In the genomic region with DNA sequence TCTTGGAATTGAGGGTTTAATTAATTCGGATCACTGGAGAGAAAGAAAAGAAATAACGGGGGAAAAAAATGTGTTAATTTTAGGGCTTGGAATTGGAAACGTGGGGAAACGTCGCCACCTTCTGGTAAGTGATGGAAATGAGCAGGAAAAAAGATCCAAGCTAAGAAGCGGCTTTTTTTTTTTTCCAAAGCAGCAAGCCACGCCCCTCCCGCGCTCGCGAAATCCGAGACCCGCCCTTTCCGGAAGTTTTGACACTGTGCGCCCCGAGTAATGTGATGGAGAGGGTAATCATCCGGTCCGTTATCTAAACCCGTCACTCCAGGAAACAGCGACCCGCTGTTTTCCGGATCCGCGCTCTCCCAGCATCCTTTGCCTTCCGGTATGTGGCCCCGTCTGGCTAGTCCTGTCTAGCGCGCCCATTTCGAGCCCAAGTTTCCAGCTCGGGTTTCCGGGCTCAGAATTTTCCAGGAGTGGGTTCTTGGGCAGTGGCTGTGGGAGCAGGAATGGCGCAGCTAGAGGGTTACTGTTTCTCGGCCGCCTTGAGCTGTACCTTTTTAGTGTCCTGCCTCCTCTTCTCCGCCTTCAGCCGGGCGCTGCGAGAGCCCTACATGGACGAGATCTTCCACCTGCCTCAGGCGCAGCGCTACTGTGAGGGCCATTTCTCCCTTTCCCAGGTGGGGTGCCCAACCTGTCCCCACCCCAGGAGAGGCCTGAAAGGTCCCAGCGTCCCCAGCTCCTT, we compare ENCODE assay signal across 8 cellular contexts. TPM values are rescaled to one million over a fixed set of nuclear protein-coding genes. Genes with fewer than 3 reads are reported as not detected.
A peak's percentile ranks its signal among the peaks of the same experiment; 100 is the strongest.
DNase-seq lines count a peak whose midpoint lies in the region; ATAC-seq, FAIRE-seq and TF ChIP-seq lines count a peak whose summit lies in the region.

ALG10B (plus strand) TSS at position 384 of the 739 bp plus-strand sequence; CDS start at position 504, 120 bp downstream.

- ATAC-seq in GM18907 (IDR thresholded peaks at IDR 0.05; ENCODE audit: unreplicated experiment) (peak; percentile 100), HG03159 (IDR thresholded peaks at IDR 0.05; ENCODE audit: unreplicated experiment) (peak; percentile 100)
- peak; percentile 100 for ATAC-seq in activated CD4-positive, CD25-positive, alpha-beta regulatory T cell treated with anti-CD3 and anti-CD28 coated beads, Interleukin-2, amount 50 U/mL, for 24 hours

- peak within 1 kb of the TSS; percentile 73 to 87 for H3K9ac ChIP-seq in kidney (ENCODE audit: low read length in 2 of 2)

- H3K36me3 ChIP-seq in kidney (ENCODE audit: control insufficient read depth in 1 of 2, insufficient read depth in 2 of 2, low read length in 2 of 2) = peaks cover 0 to 3% of the 10 kb centered on the region in 2 donors

- peak within 1 kb of the TSS; percentile 58 to 87 for H3K4me3 ChIP-seq in kidney (ENCODE audit: low read length in 2 of 2)

- peak; percentile 93 for DNase-seq in AG08395 (ENCODE audit: low spot score)
- peak; percentile 89 to 95 for DNase-seq in NCI-H446 (lab: John Stamatoyannopoulos, UW)
- peak; percentile 49 to 77 for DNase-seq in cerebellar nuclear complex (lab: John Stamatoyannopoulos, UW)
- peak; percentile 97 for DNase-seq in kidney
- DNase-seq in stimulated activated CD4-positive, alpha-beta T cell treated with anti-CD3 and anti-CD28 coated beads, Interleukin-15, amount 100 ng/mL, for 24 hours = peak; percentile 91

- peaks cover 0 to 9% of the 10 kb centered on the region in 2 donors for H3K4me1 ChIP-seq in kidney (ENCODE audit: control insufficient read depth in 1 of 2, insufficient read depth in 1 of 2, low read depth in 1 of 2, low read length in 2 of 2)

- H3K27ac ChIP-seq in kidney (ENCODE audit: low read depth in 2 of 2, low read length in 2 of 2) = peak within 1 kb of the TSS; percentile 47 to 49

- no peaks in the 10 kb centered on the region for H3K9me3 ChIP-seq in kidney (ENCODE audit: control insufficient read depth in 1 of 2, low read length in 2 of 2)

- TF ChIP-seq CTCF in kidney (IDR thresholded peaks at IDR 0.05; ENCODE audit: borderline replicate concordance, extremely low read depth, insufficient read depth) = peak; percentile 65

- intact Hi-C loops in kidney (cut with DNase I) = loop anchor here (10.0 kb wide), 1 partner anchor 182 kb away; no protein-coding TSS in a partner anchor

- peak; percentile 99 for FAIRE-seq in kidney (lab: Jason Lieb, UNC)

RNA-seq across cellular contexts. Expression of gene ALG10B, which starts in this region (rescaled TPM):
- 9.3 TPM for total RNA-seq in kidney
- 1.7 TPM for polyA plus RNA-seq in kidney (ENCODE audit: insufficient read depth, low read depth, low replicate concordance)

Comparison
In these comparisons a context has a peak if more than half of its experiments do, and no peak if none do; other contexts are left out.
1. Peak in every context shown above with its lines: DNase-seq, ATAC-seq, H3K4me3 ChIP-seq and H3K27ac ChIP-seq.